Comparison of ENCODE assay signal across 2 cellular contexts in the genomic region with DNA sequence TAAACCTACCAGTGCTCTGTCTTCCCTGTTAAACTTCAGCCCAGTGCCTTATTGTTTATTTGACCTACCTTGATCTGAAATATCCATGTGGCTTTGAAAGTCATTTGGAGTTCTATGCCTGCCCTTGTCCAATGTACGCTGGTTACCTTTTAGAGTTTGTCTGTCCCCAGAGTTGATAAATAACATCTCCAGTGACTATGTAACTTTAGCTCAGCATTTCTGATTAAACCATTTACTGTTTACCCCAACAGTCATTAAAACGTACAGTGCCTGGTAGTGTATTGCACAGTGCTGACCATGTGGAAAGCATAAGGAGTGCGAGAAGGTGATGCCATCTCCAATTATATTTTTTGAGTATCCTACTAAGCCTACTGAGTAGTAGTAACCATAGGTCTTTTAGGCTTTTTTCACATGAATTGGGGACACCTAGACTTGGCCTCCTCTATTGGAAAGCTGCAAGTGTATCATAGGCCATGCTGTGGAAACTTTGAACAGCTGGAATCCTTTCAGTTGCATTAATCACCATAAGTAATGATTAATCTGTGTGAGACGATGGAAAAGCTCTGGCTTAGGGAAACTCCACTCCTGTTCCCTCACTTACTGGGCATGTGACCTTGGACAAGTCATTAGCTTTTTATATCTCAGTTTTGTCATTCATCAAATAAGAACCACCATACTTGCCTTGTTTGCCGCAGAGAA.
TF ChIP-seq lines count a peak whose summit lies in the region.

No MANE protein-coding gene starts in this region.

TF ChIP-seq in liver, 16 proteins besides CTCF, POLR2A, EP300 and RAD21 (continued from another document):
- TF ChIP-seq, protein P1, sequence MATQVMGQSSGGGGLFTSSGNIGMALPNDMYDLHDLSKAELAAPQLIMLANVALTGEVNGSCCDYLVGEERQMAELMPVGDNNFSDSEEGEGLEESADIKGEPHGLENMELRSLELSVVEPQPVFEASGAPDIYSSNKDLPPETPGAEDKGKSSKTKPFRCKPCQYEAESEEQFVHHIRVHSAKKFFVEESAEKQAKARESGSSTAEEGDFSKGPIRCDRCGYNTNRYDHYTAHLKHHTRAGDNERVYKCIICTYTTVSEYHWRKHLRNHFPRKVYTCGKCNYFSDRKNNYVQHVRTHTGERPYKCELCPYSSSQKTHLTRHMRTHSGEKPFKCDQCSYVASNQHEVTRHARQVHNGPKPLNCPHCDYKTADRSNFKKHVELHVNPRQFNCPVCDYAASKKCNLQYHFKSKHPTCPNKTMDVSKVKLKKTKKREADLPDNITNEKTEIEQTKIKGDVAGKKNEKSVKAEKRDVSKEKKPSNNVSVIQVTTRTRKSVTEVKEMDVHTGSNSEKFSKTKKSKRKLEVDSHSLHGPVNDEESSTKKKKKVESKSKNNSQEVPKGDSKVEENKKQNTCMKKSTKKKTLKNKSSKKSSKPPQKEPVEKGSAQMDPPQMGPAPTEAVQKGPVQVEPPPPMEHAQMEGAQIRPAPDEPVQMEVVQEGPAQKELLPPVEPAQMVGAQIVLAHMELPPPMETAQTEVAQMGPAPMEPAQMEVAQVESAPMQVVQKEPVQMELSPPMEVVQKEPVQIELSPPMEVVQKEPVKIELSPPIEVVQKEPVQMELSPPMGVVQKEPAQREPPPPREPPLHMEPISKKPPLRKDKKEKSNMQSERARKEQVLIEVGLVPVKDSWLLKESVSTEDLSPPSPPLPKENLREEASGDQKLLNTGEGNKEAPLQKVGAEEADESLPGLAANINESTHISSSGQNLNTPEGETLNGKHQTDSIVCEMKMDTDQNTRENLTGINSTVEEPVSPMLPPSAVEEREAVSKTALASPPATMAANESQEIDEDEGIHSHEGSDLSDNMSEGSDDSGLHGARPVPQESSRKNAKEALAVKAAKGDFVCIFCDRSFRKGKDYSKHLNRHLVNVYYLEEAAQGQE (IDR thresholded peaks at IDR 0.05) = peak; percentile 10
- TF ChIP-seq HNF4G (IDR thresholded peaks at IDR 0.05) (no peak), FOXA1 (IDR thresholded peaks at IDR 0.05) (no peak), NR2F2 (IDR thresholded peaks at IDR 0.05) (peak; percentile 9), JUND (IDR thresholded peaks at IDR 0.05) (peak in 1 of 2 donors; percentile 55), TAF1 (conservative IDR thresholded peaks at IDR 0.05) (peak; percentile 12), EGR1 (IDR thresholded peaks at IDR 0.05; ENCODE audit: low read depth in 2 of 2) (peak in 1 of 2 donors; percentile 60), RXRA (IDR thresholded peaks at IDR 0.05) (peak; percentile 73 to 85), GABPA (IDR thresholded peaks at IDR 0.05 in 1 of 2, conservative IDR thresholded peaks at IDR 0.05 in 1 of 2) (no peak)
- TF ChIP-seq, protein P2, sequence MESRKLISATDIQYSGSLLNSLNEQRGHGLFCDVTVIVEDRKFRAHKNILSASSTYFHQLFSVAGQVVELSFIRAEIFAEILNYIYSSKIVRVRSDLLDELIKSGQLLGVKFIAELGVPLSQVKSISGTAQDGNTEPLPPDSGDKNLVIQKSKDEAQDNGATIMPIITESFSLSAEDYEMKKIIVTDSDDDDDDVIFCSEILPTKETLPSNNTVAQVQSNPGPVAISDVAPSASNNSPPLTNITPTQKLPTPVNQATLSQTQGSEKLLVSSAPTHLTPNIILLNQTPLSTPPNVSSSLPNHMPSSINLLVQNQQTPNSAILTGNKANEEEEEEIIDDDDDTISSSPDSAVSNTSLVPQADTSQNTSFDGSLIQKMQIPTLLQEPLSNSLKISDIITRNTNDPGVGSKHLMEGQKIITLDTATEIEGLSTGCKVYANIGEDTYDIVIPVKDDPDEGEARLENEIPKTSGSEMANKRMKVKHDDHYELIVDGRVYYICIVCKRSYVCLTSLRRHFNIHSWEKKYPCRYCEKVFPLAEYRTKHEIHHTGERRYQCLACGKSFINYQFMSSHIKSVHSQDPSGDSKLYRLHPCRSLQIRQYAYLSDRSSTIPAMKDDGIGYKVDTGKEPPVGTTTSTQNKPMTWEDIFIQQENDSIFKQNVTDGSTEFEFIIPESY (IDR thresholded peaks at IDR 0.05) = peak; percentile 45
- TF ChIP-seq, protein P3, sequence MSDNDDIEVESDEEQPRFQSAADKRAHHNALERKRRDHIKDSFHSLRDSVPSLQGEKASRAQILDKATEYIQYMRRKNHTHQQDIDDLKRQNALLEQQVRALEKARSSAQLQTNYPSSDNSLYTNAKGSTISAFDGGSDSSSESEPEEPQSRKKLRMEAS (IDR thresholded peaks at IDR 0.05) = peak; percentile 64
TF ChIP-seq in liver: peak in this region for 11.

TF ChIP-seq in HepG2, 621 proteins besides CTCF, POLR2A, EP300 and RAD21 (continued from another document):
- TF ChIP-seq ZNF75D (CRISPR knock-in tag; IDR thresholded peaks at IDR 0.05; ENCODE audit: borderline replicate concordance) (no peak), SIX4 (CRISPR knock-in tag; IDR thresholded peaks at IDR 0.05) (no peak), TAF15 (IDR thresholded peaks at IDR 0.05; ENCODE audit: low read depth, low read length, poor library complexity, severe bottlenecking) (no peak), ZSCAN12 (CRISPR knock-in tag; IDR thresholded peaks at IDR 0.05) (no peak), AGO2 (optimal IDR thresholded peaks at IDR 0.05; ENCODE audit: low read depth, low read length) (no peak), ZBTB8A (CRISPR knock-in tag; IDR thresholded peaks at IDR 0.05; ENCODE audit: borderline replicate concordance, low read depth) (no peak), KLF12 (CRISPR knock-in tag; IDR thresholded peaks at IDR 0.05; ENCODE audit: borderline replicate concordance) (no peak)
- TF ChIP-seq, protein P4, sequence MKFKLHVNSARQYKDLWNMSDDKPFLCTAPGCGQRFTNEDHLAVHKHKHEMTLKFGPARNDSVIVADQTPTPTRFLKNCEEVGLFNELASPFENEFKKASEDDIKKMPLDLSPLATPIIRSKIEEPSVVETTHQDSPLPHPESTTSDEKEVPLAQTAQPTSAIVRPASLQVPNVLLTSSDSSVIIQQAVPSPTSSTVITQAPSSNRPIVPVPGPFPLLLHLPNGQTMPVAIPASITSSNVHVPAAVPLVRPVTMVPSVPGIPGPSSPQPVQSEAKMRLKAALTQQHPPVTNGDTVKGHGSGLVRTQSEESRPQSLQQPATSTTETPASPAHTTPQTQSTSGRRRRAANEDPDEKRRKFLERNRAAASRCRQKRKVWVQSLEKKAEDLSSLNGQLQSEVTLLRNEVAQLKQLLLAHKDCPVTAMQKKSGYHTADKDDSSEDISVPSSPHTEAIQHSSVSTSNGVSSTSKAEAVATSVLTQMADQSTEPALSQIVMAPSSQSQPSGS (CRISPR knock-in tag; IDR thresholded peaks at IDR 0.05) = no peak
- TF ChIP-seq, protein P1 (IDR thresholded peaks at IDR 0.05; ENCODE audit: borderline replicate concordance in 1 of 2, low read depth in 1 of 2, low read length in 2 of 2) = no peak
